37 cellular contexts compared by ENCODE assay signal in the genomic region with DNA sequence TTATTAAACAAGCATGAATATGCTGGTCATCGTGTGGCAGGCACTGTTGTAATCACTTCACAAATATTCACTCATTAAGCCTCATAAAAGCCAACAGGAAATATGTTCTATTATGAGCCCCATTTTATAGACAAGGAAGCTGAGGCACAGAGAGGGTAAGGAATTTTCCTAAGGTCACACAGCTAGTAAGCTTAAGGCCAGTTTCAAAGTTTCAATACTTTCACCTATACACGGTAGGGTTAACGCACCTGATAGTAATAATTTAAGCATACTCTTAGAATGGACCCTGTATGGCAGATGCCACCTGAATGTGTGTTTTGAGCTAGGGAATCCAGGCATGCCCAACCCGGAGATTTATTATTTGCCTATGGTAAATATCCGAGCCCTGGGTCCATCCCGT.
"Had no signal": no experiment of that assay in that cellular context is flagged by ENCODE, and none has a peak within 500 bp of the region (broad histone marks: within the 10 kb centered on the region; RNA-seq: fewer than 3 reads in every experiment).

No MANE protein-coding gene starts in this region.

- H3K4me1 Mint-ChIP-seq: activated B cell treated with CpG ODN at 0.5 μM for 24 hours; activated CD4-positive, alpha-beta T cell treated with anti-CD3 and anti-CD28 coated beads for 36 hours; activated naive CD8-positive, alpha-beta T cell treated with anti-CD3 and anti-CD28 coated beads, Interleukin-2, amount 10 ng/mL, durations not matched to agents 7 days and 5 days; activated naive CD8-positive, alpha-beta T cell treated with anti-CD3 and anti-CD28 coated beads, Interleukin-2, amount 50 U/mL, for 24 hours; activated T-helper 17 cell treated with anti-CD3 and anti-CD28 coated beads, Interleukin-2, amount 50 U/mL, for 72 hours; central memory CD8-positive, alpha-beta T cell had no signal

- H3K27ac ChIP-seq: ascending aorta, cardiac muscle cell, VCaP had no signal

- H3K9me3 Mint-ChIP-seq: activated B cell treated with CpG ODN at 0.5 μM for 24 hours; activated CD4-positive, alpha-beta memory T cell treated with anti-CD3 and anti-CD28 coated beads for 36 hours; activated CD8-positive, alpha-beta T cell treated with anti-CD3 and anti-CD28 coated beads for 36 hours; activated naive CD4-positive, alpha-beta T cell treated with anti-CD3 and anti-CD28 coated beads for 36 hours; activated naive CD4-positive, alpha-beta T cell treated with anti-CD3 and anti-CD28 coated beads, Interleukin-2, amount 50 U/mL, for 72 hours; activated naive CD8-positive, alpha-beta T cell treated with anti-CD3 and anti-CD28 coated beads, Interleukin-2, amount 10 ng/mL, durations not matched to agents 7 days and 5 days; activated naive CD8-positive, alpha-beta T cell treated with anti-CD3 and anti-CD28 coated beads, Interleukin-2, amount 50 U/mL, for 24 hours; activated T-cell treated with anti-CD3 and anti-CD28 coated beads, Interleukin-2, amount 50 U/mL, for 4 hours; activated T-cell treated with anti-CD3 and anti-CD28 coated beads, Interleukin-2, amount 50 U/mL, for 72 hours; activated T-helper 1 cell treated with anti-CD3 and anti-CD28 coated beads, Interleukin-12 subunit alpha, Interleukin-12 subunit beta, Interleukin-2, Interleukin-4 antibody, amounts not matched to agents 30 ng/mL and 10 ng/mL and 1 ng/mL, durations not matched to agents 14 hours and 24 hours and 36 hours; activated T-helper 17 cell treated with anti-CD3 and anti-CD28 coated beads, Interleukin-2, amount 50 U/mL, for 72 hours; T-helper 1 cell treated with Interleukin-12 subunit alpha and Interleukin-12 subunit beta and Interleukin-4 antibody, amounts not matched to agents 30 μg/mL and 1 μg/mL, for 36 hours; T-helper 2 cell treated with Interferon-gamma antibody and Interleukin-4, amounts not matched to agents 5 μg/mL and 100 μg/mL, for 36 hours had no signal

- H3K36me3 Mint-ChIP-seq: activated CD4-positive, alpha-beta memory T cell treated with anti-CD3 and anti-CD28 coated beads for 36 hours; activated naive CD4-positive, alpha-beta T cell treated with anti-CD3 and anti-CD28 coated beads, Interleukin-2, amount 50 U/mL, for 72 hours; activated naive CD8-positive, alpha-beta T cell treated with anti-CD3 and anti-CD28 coated beads, Interleukin-2, amount 10 ng/mL, durations not matched to agents 7 days and 5 days had no signal

- DNase-seq: activated B cell treated with CpG ODN at 0.5 μM for 24 hours; activated CD4-positive, alpha-beta memory T cell treated with anti-CD3 and anti-CD28 coated beads for 36 hours; activated CD4-positive, alpha-beta T cell treated with anti-CD3 and anti-CD28 coated beads for 36 hours; activated CD4-positive, alpha-beta T cell treated with anti-CD3 and anti-CD28 coated beads for 48 hours; activated CD4-positive, alpha-beta T cell treated with anti-CD3 and anti-CD28 coated beads, Interleukin-2, amount 50 U/mL, for 1 hour; activated CD4-positive, alpha-beta T cell treated with anti-CD3 and anti-CD28 coated beads, Interleukin-2, amount 50 U/mL, for 4 hours; activated CD4-positive, CD25-positive, alpha-beta regulatory T cell treated with anti-CD3 and anti-CD28 coated beads, Interleukin-2, amount 50 U/mL, for 72 hours; activated CD8-positive, alpha-beta memory T cell treated with anti-CD3 and anti-CD28 coated beads, Interleukin-2, amount 50 U/mL, for 4 hours; activated CD8-positive, alpha-beta T cell treated with anti-CD3 and anti-CD28 coated beads for 36 hours; activated effector memory CD4-positive, alpha-beta T cell treated with anti-CD3 and anti-CD28 coated beads, Interleukin-2, amount 50 U/mL, for 16 hours; activated gamma-delta T cell treated with Interleukin-2 at 50 U/mL for 16 hours; activated naive CD4-positive, alpha-beta T cell; activated naive CD4-positive, alpha-beta T cell treated with anti-CD3 and anti-CD28 coated beads for 36 hours; activated naive CD4-positive, alpha-beta T cell treated with anti-CD3 and anti-CD28 coated beads, Interleukin-2, amount 50 U/mL, for 16 hours; activated naive CD8-positive, alpha-beta T cell treated with anti-CD3 and anti-CD28 coated beads, Interleukin-2, amount 10 ng/mL, durations not matched to agents 7 days and 5 days; activated naive CD8-positive, alpha-beta T cell treated with anti-CD3 and anti-CD28 coated beads, Interleukin-2, amount 50 U/mL, for 24 hours; activated T-cell treated with anti-CD3 and anti-CD28 coated beads for 4 hours; activated T-cell treated with anti-CD3 and anti-CD28 coated beads, Interleukin-2, amount 50 U/mL, for 1 hour; activated T-cell treated with anti-CD3 and anti-CD28 coated beads, Interleukin-2, amount 50 U/mL, for 4 hours; activated T-cell treated with anti-CD3 and anti-CD28 coated beads, Interleukin-2, amount 50 U/mL, for 72 hours; amygdala; anterior cingulate cortex; caudate nucleus; cerebellar nuclear complex; T-helper 1 cell; T-helper 2 cell; T-helper 9 cell had no signal

- H3K9me3 ChIP-seq: ascending aorta had no signal

- H3K36me3 ChIP-seq: ascending aorta, cardiac muscle cell had no signal

- H3K4me3 Mint-ChIP-seq: activated B cell treated with CpG ODN at 0.5 μM for 24 hours; activated CD4-positive, alpha-beta memory T cell treated with anti-CD3 and anti-CD28 coated beads for 36 hours; activated CD4-positive, alpha-beta T cell treated with anti-CD3 and anti-CD28 coated beads for 36 hours; activated CD8-positive, alpha-beta T cell treated with anti-CD3 and anti-CD28 coated beads for 36 hours; activated naive CD4-positive, alpha-beta T cell treated with anti-CD3 and anti-CD28 coated beads for 36 hours; activated naive CD8-positive, alpha-beta T cell treated with anti-CD3 and anti-CD28 coated beads, Interleukin-2, amount 10 ng/mL, durations not matched to agents 7 days and 5 days; activated naive CD8-positive, alpha-beta T cell treated with anti-CD3 and anti-CD28 coated beads, Interleukin-2, amount 50 U/mL, for 24 hours; activated T-cell treated with anti-CD3 and anti-CD28 coated beads, Interleukin-2, amount 50 U/mL, for 4 hours; activated T-cell treated with anti-CD3 and anti-CD28 coated beads, Interleukin-2, amount 50 U/mL, for 72 hours; activated T-helper 1 cell treated with anti-CD3 and anti-CD28 coated beads, Interleukin-12 subunit alpha, Interleukin-12 subunit beta, Interleukin-2, Interleukin-4 antibody, amounts not matched to agents 30 ng/mL and 10 ng/mL and 1 ng/mL, durations not matched to agents 14 hours and 24 hours and 36 hours; activated T-helper 17 cell treated with anti-CD3 and anti-CD28 coated beads, Interleukin-2, amount 50 U/mL, for 72 hours; brain; central memory CD8-positive, alpha-beta T cell; T-helper 1 cell treated with Interleukin-12 subunit alpha and Interleukin-12 subunit beta and Interleukin-4 antibody, amounts not matched to agents 30 μg/mL and 1 μg/mL, for 36 hours; T-helper 2 cell treated with Interferon-gamma antibody and Interleukin-4, amounts not matched to agents 5 μg/mL and 100 μg/mL, for 36 hours had no signal

- H3K27me3 Mint-ChIP-seq: activated B cell treated with CpG ODN at 0.5 μM for 24 hours; activated CD4-positive, alpha-beta memory T cell treated with anti-CD3 and anti-CD28 coated beads for 36 hours; activated CD4-positive, alpha-beta T cell treated with anti-CD3 and anti-CD28 coated beads for 36 hours; activated CD8-positive, alpha-beta T cell treated with anti-CD3 and anti-CD28 coated beads for 36 hours; activated T-helper 17 cell treated with anti-CD3 and anti-CD28 coated beads, Interleukin-2, amount 50 U/mL, for 72 hours; central memory CD8-positive, alpha-beta T cell had no signal

- H3K27ac Mint-ChIP-seq: activated B cell treated with CpG ODN at 0.5 μM for 24 hours; activated CD4-positive, alpha-beta memory T cell treated with anti-CD3 and anti-CD28 coated beads for 36 hours; activated CD4-positive, alpha-beta T cell treated with anti-CD3 and anti-CD28 coated beads for 36 hours; activated CD8-positive, alpha-beta T cell treated with anti-CD3 and anti-CD28 coated beads for 36 hours; activated naive CD4-positive, alpha-beta T cell treated with anti-CD3 and anti-CD28 coated beads for 36 hours; activated naive CD4-positive, alpha-beta T cell treated with anti-CD3 and anti-CD28 coated beads, Interleukin-2, amount 50 U/mL, for 72 hours; activated naive CD8-positive, alpha-beta T cell treated with anti-CD3 and anti-CD28 coated beads, Interleukin-2, amount 10 ng/mL, durations not matched to agents 7 days and 5 days; activated naive CD8-positive, alpha-beta T cell treated with anti-CD3 and anti-CD28 coated beads, Interleukin-2, amount 50 U/mL, for 24 hours; activated T-cell treated with anti-CD3 and anti-CD28 coated beads, Interleukin-2, amount 50 U/mL, for 72 hours; activated T-helper 1 cell treated with anti-CD3 and anti-CD28 coated beads, Interleukin-12 subunit alpha, Interleukin-12 subunit beta, Interleukin-2, Interleukin-4 antibody, amounts not matched to agents 30 ng/mL and 10 ng/mL and 1 ng/mL, durations not matched to agents 14 hours and 24 hours and 36 hours; activated T-helper 17 cell treated with anti-CD3 and anti-CD28 coated beads, Interleukin-2, amount 50 U/mL, for 72 hours; T-helper 1 cell treated with Interleukin-12 subunit alpha and Interleukin-12 subunit beta and Interleukin-4 antibody, amounts not matched to agents 30 μg/mL and 1 μg/mL, for 36 hours; T-helper 2 cell treated with Interferon-gamma antibody and Interleukin-4, amounts not matched to agents 5 μg/mL and 100 μg/mL, for 36 hours had no signal

- H3K27me3 ChIP-seq: ascending aorta, cardiac muscle cell had no signal

- ATAC-seq: activated CD4-positive, alpha-beta T cell treated with anti-CD3 and anti-CD28 coated beads for 36 hours; activated CD8-positive, alpha-beta T cell treated with anti-CD3 and anti-CD28 coated beads for 36 hours; activated naive CD4-positive, alpha-beta T cell treated with anti-CD3 and anti-CD28 coated beads, Interleukin-2, amount 50 U/mL, for 72 hours; activated naive CD8-positive, alpha-beta T cell treated with anti-CD3 and anti-CD28 coated beads, Interleukin-2, amount 50 U/mL, for 24 hours; activated T-cell treated with anti-CD3 and anti-CD28 coated beads, Interleukin-2, amount 50 U/mL, for 4 hours; activated T-cell treated with anti-CD3 and anti-CD28 coated beads, Interleukin-2, amount 50 U/mL, for 72 hours; activated T-helper 17 cell treated with anti-CD3 and anti-CD28 coated beads, Interleukin-2, amount 50 U/mL, for 72 hours had no signal

- H3K4me3 ChIP-seq: ascending aorta, cardiac muscle cell had no signal
